Comparison of ENCODE assay signal across 10 cellular contexts in the genomic region with DNA sequence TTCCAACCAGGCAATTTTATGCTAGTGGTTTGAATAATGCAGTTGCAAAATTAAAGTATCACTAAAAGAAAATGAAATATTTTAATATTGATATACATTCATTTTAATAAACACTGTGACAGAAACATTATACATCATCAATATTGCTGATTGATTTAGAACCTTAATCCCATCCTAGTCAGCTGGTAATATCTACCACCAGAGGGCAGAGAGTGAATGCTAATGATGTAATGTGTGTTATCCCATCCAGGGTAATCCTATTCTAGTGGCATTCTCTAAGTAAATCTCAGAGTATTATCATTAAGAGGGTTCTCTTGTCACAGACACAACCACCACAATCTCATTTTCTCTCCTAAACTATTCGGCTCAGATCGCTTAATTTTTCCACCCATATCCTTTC.
DNase-seq lines count a peak whose midpoint lies in the region; ATAC-seq and TF ChIP-seq lines count a peak whose summit lies in the region.
"Had no signal": no experiment of that assay in that cellular context is flagged by ENCODE, and none has a peak within 500 bp of the region (broad histone marks: within the 10 kb centered on the region; RNA-seq: fewer than 3 reads in every experiment).

No MANE protein-coding gene starts in this region.

- TF ChIP-seq CTCF in GM23338 (conservative IDR thresholded peaks at IDR 0.05; ENCODE audit: low read depth in 2 of 2) (peak; percentile 65 to 69), chondrocyte (IDR thresholded peaks at IDR 0.05) (peak; percentile 73), psoas muscle (IDR thresholded peaks at IDR 0.05) (peak; percentile 17)

- H3K27ac Mint-ChIP-seq in GM23338 = no peak overlapping the region
- H3K27ac Mint-ChIP-seq in chondrocyte (ENCODE audit: unreplicated experiment) = no peak overlapping the region

- no peak overlapping the region for H3K4me2 ChIP-seq in GM23338

- H3K9me3 ChIP-seq in psoas muscle = no peaks in the 10 kb centered on the region
- H3K9me3 ChIP-seq: esophagus muscularis mucosa had no signal

- peak; percentile 73 for ATAC-seq in GM23338
- no peak for ATAC-seq in psoas muscle
- ATAC-seq in GM19023 (IDR thresholded peaks at IDR 0.05; ENCODE audit: unreplicated experiment) = no peak
- no peak for ATAC-seq in GM19324 (IDR thresholded peaks at IDR 0.05; ENCODE audit: low FRiP score, unreplicated experiment)
- ATAC-seq: K562 had no signal

- H3K4me1 ChIP-seq in GM23338 (ENCODE audit: insufficient read depth) = no peaks in the 10 kb centered on the region; the same call in 1 of the 2 replicates
- no peaks in the 10 kb centered on the region for H3K4me1 ChIP-seq in psoas muscle
- H3K4me1 ChIP-seq: esophagus muscularis mucosa had no signal

- H3K27ac ChIP-seq in GM23338 (ENCODE audit: low read depth) (no peak overlapping the region), psoas muscle (no peak overlapping the region)
- H3K27ac ChIP-seq: esophagus muscularis mucosa had no signal

- peaks cover 9% of the 10 kb centered on the region for H3K4me1 Mint-ChIP-seq in GM23338
- no peaks in the 10 kb centered on the region for H3K4me1 Mint-ChIP-seq in chondrocyte (ENCODE audit: low read depth)

- DNase-seq in GM23338 (ENCODE audit: low spot score) (peak; percentile 70), NCI-H2081 (lab: John Stamatoyannopoulos, UW) (peak; percentile 61 to 74), chondrocyte (ENCODE audit: low spot score) (no peak), psoas muscle (no peak), KG1 (lab: John Stamatoyannopoulos, UW) (no peak)
- DNase-seq: activated CD4-positive, alpha-beta T cell treated with anti-CD3 and anti-CD28 coated beads, Interleukin-2, amount 50 U/mL, for 48 hours had no signal

- H3K27me3 ChIP-seq in GM23338 (ENCODE audit: insufficient read depth) = no peaks in the 10 kb centered on the region
- H3K27me3 ChIP-seq in psoas muscle (ENCODE audit: insufficient read depth in 3 of 3, low read length in 2 of 3) = no peaks in the 10 kb centered on the region
- H3K27me3 ChIP-seq: esophagus muscularis mucosa had no signal

- no peaks in the 10 kb centered on the region for H3K27me3 Mint-ChIP-seq in GM23338 (ENCODE audit: insufficient read depth, low read depth, poor library complexity)
- no peaks in the 10 kb centered on the region for H3K27me3 Mint-ChIP-seq in chondrocyte (ENCODE audit: low read depth)

- no peak overlapping the region for H2AFZ ChIP-seq in GM23338

- H3K36me3 ChIP-seq in GM23338 (ENCODE audit: insufficient read depth) (no peaks in the 10 kb centered on the region), psoas muscle (ENCODE audit: insufficient read depth in 1 of 2, low read depth in 1 of 2) (no peaks in the 10 kb centered on the region)
- H3K36me3 ChIP-seq: esophagus muscularis mucosa had no signal

- 51 to 76% (median 73%) methylated on average over 2 of the region's 2 CpGs for WGBS in psoas muscle, 3 donors

- H3K9me3 Mint-ChIP-seq in GM23338 = no peaks in the 10 kb centered on the region; the same call in 2 of the 3 replicates
- no peaks in the 10 kb centered on the region for H3K9me3 Mint-ChIP-seq in chondrocyte (ENCODE audit: low read depth)

- H3K36me3 Mint-ChIP-seq in GM23338 (ENCODE audit: low read depth) (no peaks in the 10 kb centered on the region), chondrocyte (ENCODE audit: low read depth) (no peaks in the 10 kb centered on the region)

- no peaks in the 10 kb centered on the region for H3K79me2 ChIP-seq in GM23338 (replicated peaks; ENCODE audit: insufficient read depth)

- intact Hi-C loops in psoas muscle (cut with DNase I) = loop anchor here in 1 of 2 donors (10.0 kb wide), 1 partner anchor 419 kb away; no protein-coding TSS in a partner anchor

- H3K4me3 Mint-ChIP-seq in GM23338 (no peak overlapping the region), chondrocyte (ENCODE audit: unreplicated experiment) (no peak overlapping the region)

- H3K4me3 ChIP-seq in GM23338 (no peak overlapping the region), psoas muscle (no peak overlapping the region)
- H3K4me3 ChIP-seq: esophagus muscularis mucosa, K562 had no signal

- no peaks in the 10 kb centered on the region for H4K20me1 ChIP-seq in GM23338 (replicated peaks; ENCODE audit: insufficient read depth)

- no peaks in the 10 kb centered on the region for H3K9me2 ChIP-seq in GM23338 (ENCODE audit: insufficient read depth)

- H3F3A ChIP-seq in GM23338 (replicated peaks; ENCODE audit: low read depth) = no peaks in the 10 kb centered on the region

TF ChIP-seq in GM23338, 12 proteins besides CTCF, POLR2A, EP300 and RAD21 (continues in another document):
- TF ChIP-seq, protein P1, sequence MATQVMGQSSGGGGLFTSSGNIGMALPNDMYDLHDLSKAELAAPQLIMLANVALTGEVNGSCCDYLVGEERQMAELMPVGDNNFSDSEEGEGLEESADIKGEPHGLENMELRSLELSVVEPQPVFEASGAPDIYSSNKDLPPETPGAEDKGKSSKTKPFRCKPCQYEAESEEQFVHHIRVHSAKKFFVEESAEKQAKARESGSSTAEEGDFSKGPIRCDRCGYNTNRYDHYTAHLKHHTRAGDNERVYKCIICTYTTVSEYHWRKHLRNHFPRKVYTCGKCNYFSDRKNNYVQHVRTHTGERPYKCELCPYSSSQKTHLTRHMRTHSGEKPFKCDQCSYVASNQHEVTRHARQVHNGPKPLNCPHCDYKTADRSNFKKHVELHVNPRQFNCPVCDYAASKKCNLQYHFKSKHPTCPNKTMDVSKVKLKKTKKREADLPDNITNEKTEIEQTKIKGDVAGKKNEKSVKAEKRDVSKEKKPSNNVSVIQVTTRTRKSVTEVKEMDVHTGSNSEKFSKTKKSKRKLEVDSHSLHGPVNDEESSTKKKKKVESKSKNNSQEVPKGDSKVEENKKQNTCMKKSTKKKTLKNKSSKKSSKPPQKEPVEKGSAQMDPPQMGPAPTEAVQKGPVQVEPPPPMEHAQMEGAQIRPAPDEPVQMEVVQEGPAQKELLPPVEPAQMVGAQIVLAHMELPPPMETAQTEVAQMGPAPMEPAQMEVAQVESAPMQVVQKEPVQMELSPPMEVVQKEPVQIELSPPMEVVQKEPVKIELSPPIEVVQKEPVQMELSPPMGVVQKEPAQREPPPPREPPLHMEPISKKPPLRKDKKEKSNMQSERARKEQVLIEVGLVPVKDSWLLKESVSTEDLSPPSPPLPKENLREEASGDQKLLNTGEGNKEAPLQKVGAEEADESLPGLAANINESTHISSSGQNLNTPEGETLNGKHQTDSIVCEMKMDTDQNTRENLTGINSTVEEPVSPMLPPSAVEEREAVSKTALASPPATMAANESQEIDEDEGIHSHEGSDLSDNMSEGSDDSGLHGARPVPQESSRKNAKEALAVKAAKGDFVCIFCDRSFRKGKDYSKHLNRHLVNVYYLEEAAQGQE (IDR thresholded peaks at IDR 0.05; ENCODE audit: unreplicated experiment) = no peak
- no peak for TF ChIP-seq ZNF114 (CRISPR knock-in tag; IDR thresholded peaks at IDR 0.05)

Comparison
In these comparisons a context has a peak if more than half of its experiments do, and no peak if none do; other contexts are left out.
1. DNase-seq: peak in GM23338 (single experiment) and NCI-H2081 (2 of 2); none in chondrocyte (single experiment), psoas muscle (0 of 2) and KG1 (single experiment).
2. CTCF ChIP-seq: peak in every context shown above with its lines; median percentile 73 in chondrocyte; 67 in GM23338; 17 in psoas muscle.